In genomic region chrX:147602297-147602696, GRCh38 we compare ENCODE assay signal across 17 cellular contexts.
DNase-seq lines count a peak whose midpoint lies in the region; ATAC-seq and TF ChIP-seq lines count a peak whose summit lies in the region.
"Had no signal": no experiment of that assay in that cellular context is flagged by ENCODE, and none has a peak within 500 bp of the region (broad histone marks: within the 10 kb centered on the region; RNA-seq: fewer than 3 reads in every experiment).

No MANE protein-coding gene starts in this region.

- H2AFZ ChIP-seq in OCI-LY7 (ENCODE audit: low read length) = no peak overlapping the region

- no peak overlapping the region for H3K27ac ChIP-seq in OCI-LY7 (ENCODE audit: low read depth, low read length, poor library complexity, severe bottlenecking)
- H3K27ac ChIP-seq: foreskin keratinocyte, vagina had no signal

- intact Hi-C loops in OCI-LY7 (cut with micrococcal nuclease; ENCODE audit: unreplicated experiment) = no loop called here

- no TSS peak for BruUV-seq in OCI-LY7 (replicated peaks; lab: Mats Ljungman, UMichigan)

- no peak overlapping the region for H3K4me3 ChIP-seq in OCI-LY7 (ENCODE audit: low read depth, low read length, poor library complexity, severe bottlenecking)
- H3K4me3 ChIP-seq: vagina had no signal

- H3K36me3 ChIP-seq in OCI-LY7 (ENCODE audit: insufficient read depth, low read length) = no peaks in the 10 kb centered on the region
- H3K36me3 ChIP-seq: vagina had no signal

- no peaks in the 10 kb centered on the region for H3K9me3 ChIP-seq in OCI-LY7 (ENCODE audit: low read length)
- H3K9me3 ChIP-seq: vagina had no signal

- no peak overlapping the region for H3K4me2 ChIP-seq in OCI-LY7 (ENCODE audit: low read length)

- no peak for ATAC-seq in HG02852 (IDR thresholded peaks at IDR 0.05; ENCODE audit: unreplicated experiment)
- ATAC-seq: foreskin keratinocyte had no signal

- in situ Hi-C loops in Caki2 (cut with HindIII; ENCODE audit: low pct_unique_long_range_greater_than_20kb, low sequenced_read_pairs) = no loop called here

- DNase-seq in Caki2 (ENCODE audit: low read depth) = peak; percentile 1
- DNase-seq in HT-29 (ENCODE audit: low spot score) = peak; percentile 69
- peak; percentile 5 for DNase-seq in OCI-LY7 (ENCODE audit: low spot score)
- peak; percentile 2 for DNase-seq in iPS-NIHi11 (ENCODE audit: low spot score)
- no peak for DNase-seq in DMS79 (lab: John Stamatoyannopoulos, UW)
- DNase-seq in NCI-H345 (lab: John Stamatoyannopoulos, UW) = no peak
- DNase-seq: activated CD4-positive, alpha-beta T cell treated with anti-CD3 and anti-CD28 coated beads for 1 hour; activated CD8-positive, alpha-beta memory T cell treated with anti-CD3 and anti-CD28 coated beads, Interleukin-2, amount 50 U/mL, for 4 hours; activated naive CD8-positive, alpha-beta T cell treated with anti-CD3 and anti-CD28 coated beads for 36 hours; caudate nucleus; COR-L47; endodermal cell; foreskin keratinocyte; NCI-H1417 treated with DMSO at 0.1 percent for 48 hours; stimulated activated naive CD4-positive, alpha-beta T cell had no signal

- H3K9me2 ChIP-seq in OCI-LY7 (ENCODE audit: insufficient read depth, low read length) = no peaks in the 10 kb centered on the region

- no peaks in the 10 kb centered on the region for H3K4me1 ChIP-seq in OCI-LY7 (ENCODE audit: insufficient read depth, low read length, poor library complexity, severe bottlenecking)
- H3K4me1 ChIP-seq: foreskin keratinocyte, vagina had no signal

- H3K79me2 ChIP-seq in OCI-LY7 (ENCODE audit: insufficient read depth, low read depth, low read length) = no peaks in the 10 kb centered on the region

- POLR2A ChIA-PET in OCI-LY7 (lab: Charles Lee) = interaction anchor here (0.7 kb wide), 1 partner anchor 1465 kb away, joined by 5 read pairs; no protein-coding TSS in a partner anchor

- CTCF ChIA-PET in OCI-LY7 (lab: Charles Lee; ENCODE audit: unreplicated experiment) = no interaction called here

- H4K20me1 ChIP-seq in OCI-LY7 (ENCODE audit: insufficient read depth, low read length) = no peaks in the 10 kb centered on the region

- TF ChIP-seq CTCF in OCI-LY7 (conservative IDR thresholded peaks at IDR 0.05; ENCODE audit: low read length) = peak; percentile 41; the same call in 1 of the 2 replicates

Comparison
In these comparisons a context has a peak if more than half of its experiments do, and no peak if none do; other contexts are left out.
1. DNase-seq: peak in Caki2 (single experiment), HT-29 (single experiment), OCI-LY7 (single experiment) and iPS-NIHi11 (single experiment); none in DMS79 (single experiment) and NCI-H345 (single experiment).